Comparison of ENCODE assay signal across 2 cellular contexts in the genomic region with DNA sequence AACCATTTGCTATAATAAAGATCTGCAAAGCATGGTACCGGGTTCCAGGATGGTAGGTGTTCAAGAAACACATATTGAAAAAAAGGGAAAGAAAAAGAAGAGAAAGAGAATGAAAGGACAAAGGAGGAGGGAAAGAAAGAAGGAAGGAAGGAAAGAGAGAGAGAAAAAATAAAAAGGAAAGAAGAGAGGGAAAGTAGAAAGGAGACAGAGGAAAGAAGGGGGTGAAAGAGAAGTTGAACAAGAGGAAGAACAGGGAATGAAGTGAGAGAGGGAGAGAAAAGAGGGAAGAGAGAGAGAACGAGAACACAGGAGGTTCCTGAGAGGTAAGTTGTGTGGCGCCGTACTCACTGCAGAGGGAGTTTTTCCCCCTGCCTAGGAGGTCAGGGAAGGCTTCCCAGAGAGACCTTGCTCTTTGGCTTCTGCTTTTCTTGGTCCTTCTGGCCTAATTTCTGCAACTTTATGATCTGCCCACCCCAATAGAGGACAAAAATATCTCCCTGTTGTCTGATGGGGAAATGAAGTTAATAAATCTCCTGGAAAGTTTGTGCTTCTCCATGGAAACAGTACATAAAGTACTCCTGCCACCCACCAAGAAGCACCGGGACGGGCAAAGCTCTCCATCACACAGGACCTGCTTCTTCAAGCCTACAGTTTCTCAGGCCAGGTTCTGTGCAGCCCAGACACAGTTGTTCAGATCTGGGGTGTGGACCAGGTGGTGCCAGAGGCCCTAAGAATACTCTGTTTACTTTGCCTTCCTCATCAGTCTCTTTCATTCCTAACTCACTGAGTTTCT.
TF ChIP-seq lines count a peak whose summit lies in the region.

No MANE protein-coding gene starts in this region.

TF ChIP-seq in GM23338, 12 proteins besides CTCF, POLR2A, EP300 and RAD21 (continued from another document):
- TF ChIP-seq, protein P1, sequence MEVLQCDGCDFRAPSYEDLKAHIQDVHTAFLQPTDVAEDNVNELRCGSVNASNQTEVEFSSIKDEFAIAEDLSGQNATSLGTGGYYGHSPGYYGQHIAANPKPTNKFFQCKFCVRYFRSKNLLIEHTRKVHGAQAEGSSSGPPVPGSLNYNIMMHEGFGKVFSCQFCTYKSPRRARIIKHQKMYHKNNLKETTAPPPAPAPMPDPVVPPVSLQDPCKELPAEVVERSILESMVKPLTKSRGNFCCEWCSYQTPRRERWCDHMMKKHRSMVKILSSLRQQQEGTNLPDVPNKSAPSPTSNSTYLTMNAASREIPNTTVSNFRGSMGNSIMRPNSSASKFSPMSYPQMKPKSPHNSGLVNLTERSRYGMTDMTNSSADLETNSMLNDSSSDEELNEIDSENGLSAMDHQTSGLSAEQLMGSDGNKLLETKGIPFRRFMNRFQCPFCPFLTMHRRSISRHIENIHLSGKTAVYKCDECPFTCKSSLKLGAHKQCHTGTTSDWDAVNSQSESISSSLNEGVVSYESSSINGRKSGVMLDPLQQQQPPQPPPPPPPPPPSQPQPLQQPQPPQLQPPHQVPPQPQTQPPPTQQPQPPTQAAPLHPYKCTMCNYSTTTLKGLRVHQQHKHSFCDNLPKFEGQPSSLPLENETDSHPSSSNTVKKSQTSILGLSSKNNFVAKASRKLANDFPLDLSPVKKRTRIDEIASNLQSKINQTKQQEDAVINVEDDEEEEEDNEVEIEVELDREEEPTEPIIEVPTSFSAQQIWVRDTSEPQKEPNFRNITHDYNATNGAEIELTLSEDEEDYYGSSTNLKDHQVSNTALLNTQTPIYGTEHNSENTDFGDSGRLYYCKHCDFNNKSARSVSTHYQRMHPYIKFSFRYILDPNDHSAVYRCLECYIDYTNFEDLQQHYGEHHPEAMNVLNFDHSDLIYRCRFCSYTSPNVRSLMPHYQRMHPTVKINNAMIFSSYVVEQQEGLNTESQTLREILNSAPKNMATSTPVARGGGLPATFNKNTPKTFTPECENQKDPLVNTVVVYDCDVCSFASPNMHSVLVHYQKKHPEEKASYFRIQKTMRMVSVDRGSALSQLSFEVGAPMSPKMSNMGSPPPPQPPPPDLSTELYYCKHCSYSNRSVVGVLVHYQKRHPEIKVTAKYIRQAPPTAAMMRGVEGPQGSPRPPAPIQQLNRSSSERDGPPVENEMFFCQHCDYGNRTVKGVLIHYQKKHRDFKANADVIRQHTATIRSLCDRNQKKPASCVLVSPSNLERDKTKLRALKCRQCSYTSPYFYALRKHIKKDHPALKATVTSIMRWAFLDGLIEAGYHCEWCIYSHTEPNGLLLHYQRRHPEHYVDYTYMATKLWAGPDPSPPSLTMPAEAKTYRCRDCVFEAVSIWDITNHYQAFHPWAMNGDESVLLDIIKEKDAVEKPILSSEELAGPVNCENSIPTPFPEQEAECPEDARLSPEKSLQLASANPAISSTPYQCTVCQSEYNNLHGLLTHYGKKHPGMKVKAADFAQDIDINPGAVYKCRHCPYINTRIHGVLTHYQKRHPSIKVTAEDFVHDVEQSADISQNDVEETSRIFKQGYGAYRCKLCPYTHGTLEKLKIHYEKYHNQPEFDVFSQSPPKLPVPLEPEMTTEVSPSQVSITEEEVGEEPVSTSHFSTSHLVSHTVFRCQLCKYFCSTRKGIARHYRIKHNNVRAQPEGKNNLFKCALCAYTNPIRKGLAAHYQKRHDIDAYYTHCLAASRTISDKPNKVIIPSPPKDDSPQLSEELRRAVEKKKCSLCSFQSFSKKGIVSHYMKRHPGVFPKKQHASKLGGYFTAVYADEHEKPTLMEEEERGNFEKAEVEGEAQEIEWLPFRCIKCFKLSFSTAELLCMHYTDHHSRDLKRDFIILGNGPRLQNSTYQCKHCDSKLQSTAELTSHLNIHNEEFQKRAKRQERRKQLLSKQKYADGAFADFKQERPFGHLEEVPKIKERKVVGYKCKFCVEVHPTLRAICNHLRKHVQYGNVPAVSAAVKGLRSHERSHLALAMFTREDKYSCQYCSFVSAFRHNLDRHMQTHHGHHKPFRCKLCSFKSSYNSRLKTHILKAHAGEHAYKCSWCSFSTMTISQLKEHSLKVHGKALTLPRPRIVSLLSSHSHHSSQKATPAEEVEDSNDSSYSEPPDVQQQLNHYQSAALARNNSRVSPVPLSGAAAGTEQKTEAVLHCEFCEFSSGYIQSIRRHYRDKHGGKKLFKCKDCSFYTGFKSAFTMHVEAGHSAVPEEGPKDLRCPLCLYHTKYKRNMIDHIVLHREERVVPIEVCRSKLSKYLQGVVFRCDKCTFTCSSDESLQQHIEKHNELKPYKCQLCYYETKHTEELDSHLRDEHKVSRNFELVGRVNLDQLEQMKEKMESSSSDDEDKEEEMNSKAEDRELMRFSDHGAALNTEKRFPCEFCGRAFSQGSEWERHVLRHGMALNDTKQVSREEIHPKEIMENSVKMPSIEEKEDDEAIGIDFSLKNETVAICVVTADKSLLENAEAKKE (CRISPR knock-in tag; IDR thresholded peaks at IDR 0.05): no peak
- TF ChIP-seq EZH2phosphoT487 (IDR thresholded peaks at IDR 0.05; ENCODE audit: unreplicated experiment) (no peak), ZNF331 (CRISPR knock-in tag; IDR thresholded peaks at IDR 0.05; ENCODE audit: low read depth) (no peak), NANOG (IDR thresholded peaks at IDR 0.05; ENCODE audit: borderline replicate concordance) (no peak), JUNB (IDR thresholded peaks at IDR 0.05; ENCODE audit: unreplicated experiment) (no peak), EZH2 (IDR thresholded peaks at IDR 0.05; ENCODE audit: low read depth, unreplicated experiment) (no peak), POLR2AphosphoS5 (IDR thresholded peaks at IDR 0.05; ENCODE audit: low read depth) (no peak)
- TF ChIP-seq, protein P2, sequence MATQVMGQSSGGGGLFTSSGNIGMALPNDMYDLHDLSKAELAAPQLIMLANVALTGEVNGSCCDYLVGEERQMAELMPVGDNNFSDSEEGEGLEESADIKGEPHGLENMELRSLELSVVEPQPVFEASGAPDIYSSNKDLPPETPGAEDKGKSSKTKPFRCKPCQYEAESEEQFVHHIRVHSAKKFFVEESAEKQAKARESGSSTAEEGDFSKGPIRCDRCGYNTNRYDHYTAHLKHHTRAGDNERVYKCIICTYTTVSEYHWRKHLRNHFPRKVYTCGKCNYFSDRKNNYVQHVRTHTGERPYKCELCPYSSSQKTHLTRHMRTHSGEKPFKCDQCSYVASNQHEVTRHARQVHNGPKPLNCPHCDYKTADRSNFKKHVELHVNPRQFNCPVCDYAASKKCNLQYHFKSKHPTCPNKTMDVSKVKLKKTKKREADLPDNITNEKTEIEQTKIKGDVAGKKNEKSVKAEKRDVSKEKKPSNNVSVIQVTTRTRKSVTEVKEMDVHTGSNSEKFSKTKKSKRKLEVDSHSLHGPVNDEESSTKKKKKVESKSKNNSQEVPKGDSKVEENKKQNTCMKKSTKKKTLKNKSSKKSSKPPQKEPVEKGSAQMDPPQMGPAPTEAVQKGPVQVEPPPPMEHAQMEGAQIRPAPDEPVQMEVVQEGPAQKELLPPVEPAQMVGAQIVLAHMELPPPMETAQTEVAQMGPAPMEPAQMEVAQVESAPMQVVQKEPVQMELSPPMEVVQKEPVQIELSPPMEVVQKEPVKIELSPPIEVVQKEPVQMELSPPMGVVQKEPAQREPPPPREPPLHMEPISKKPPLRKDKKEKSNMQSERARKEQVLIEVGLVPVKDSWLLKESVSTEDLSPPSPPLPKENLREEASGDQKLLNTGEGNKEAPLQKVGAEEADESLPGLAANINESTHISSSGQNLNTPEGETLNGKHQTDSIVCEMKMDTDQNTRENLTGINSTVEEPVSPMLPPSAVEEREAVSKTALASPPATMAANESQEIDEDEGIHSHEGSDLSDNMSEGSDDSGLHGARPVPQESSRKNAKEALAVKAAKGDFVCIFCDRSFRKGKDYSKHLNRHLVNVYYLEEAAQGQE (IDR thresholded peaks at IDR 0.05; ENCODE audit: unreplicated experiment): no peak

TF ChIP-seq in WTC11, 78 proteins besides CTCF, POLR2A, EP300 and RAD21 (continued from another document):
- TF ChIP-seq, protein P3, sequence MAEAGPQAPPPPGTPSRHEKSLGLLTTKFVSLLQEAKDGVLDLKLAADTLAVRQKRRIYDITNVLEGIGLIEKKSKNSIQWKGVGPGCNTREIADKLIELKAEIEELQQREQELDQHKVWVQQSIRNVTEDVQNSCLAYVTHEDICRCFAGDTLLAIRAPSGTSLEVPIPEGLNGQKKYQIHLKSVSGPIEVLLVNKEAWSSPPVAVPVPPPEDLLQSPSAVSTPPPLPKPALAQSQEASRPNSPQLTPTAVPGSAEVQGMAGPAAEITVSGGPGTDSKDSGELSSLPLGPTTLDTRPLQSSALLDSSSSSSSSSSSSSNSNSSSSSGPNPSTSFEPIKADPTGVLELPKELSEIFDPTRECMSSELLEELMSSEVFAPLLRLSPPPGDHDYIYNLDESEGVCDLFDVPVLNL (CRISPR knock-in tag; IDR thresholded peaks at IDR 0.05; ENCODE audit: borderline replicate concordance, low read depth): no peak
- TF ChIP-seq, protein P4, sequence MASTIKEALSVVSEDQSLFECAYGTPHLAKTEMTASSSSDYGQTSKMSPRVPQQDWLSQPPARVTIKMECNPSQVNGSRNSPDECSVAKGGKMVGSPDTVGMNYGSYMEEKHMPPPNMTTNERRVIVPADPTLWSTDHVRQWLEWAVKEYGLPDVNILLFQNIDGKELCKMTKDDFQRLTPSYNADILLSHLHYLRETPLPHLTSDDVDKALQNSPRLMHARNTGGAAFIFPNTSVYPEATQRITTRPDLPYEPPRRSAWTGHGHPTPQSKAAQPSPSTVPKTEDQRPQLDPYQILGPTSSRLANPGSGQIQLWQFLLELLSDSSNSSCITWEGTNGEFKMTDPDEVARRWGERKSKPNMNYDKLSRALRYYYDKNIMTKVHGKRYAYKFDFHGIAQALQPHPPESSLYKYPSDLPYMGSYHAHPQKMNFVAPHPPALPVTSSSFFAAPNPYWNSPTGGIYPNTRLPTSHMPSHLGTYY (CRISPR knock-in tag; IDR thresholded peaks at IDR 0.05): no peak
- TF ChIP-seq, protein P5, sequence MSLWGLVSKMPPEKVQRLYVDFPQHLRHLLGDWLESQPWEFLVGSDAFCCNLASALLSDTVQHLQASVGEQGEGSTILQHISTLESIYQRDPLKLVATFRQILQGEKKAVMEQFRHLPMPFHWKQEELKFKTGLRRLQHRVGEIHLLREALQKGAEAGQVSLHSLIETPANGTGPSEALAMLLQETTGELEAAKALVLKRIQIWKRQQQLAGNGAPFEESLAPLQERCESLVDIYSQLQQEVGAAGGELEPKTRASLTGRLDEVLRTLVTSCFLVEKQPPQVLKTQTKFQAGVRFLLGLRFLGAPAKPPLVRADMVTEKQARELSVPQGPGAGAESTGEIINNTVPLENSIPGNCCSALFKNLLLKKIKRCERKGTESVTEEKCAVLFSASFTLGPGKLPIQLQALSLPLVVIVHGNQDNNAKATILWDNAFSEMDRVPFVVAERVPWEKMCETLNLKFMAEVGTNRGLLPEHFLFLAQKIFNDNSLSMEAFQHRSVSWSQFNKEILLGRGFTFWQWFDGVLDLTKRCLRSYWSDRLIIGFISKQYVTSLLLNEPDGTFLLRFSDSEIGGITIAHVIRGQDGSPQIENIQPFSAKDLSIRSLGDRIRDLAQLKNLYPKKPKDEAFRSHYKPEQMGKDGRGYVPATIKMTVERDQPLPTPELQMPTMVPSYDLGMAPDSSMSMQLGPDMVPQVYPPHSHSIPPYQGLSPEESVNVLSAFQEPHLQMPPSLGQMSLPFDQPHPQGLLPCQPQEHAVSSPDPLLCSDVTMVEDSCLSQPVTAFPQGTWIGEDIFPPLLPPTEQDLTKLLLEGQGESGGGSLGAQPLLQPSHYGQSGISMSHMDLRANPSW (CRISPR knock-in tag; conservative IDR thresholded peaks at IDR 0.05; ENCODE audit: low read depth): no peak
- TF ChIP-seq CREB1 (CRISPR knock-in tag; IDR thresholded peaks at IDR 0.05): no peak
- no peak for TF ChIP-seq NR1H2 (CRISPR knock-in tag; IDR thresholded peaks at IDR 0.05)
- TF ChIP-seq ATF1 (CRISPR knock-in tag; IDR thresholded peaks at IDR 0.05): no peak
- no peak for TF ChIP-seq EMX1 (CRISPR knock-in tag; IDR thresholded peaks at IDR 0.05)
- no peak for TF ChIP-seq JAZF1 (CRISPR knock-in tag; IDR thresholded peaks at IDR 0.05)
- TF ChIP-seq, protein P6, sequence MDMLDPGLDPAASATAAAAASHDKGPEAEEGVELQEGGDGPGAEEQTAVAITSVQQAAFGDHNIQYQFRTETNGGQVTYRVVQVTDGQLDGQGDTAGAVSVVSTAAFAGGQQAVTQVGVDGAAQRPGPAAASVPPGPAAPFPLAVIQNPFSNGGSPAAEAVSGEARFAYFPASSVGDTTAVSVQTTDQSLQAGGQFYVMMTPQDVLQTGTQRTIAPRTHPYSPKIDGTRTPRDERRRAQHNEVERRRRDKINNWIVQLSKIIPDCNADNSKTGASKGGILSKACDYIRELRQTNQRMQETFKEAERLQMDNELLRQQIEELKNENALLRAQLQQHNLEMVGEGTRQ (CRISPR knock-in tag; IDR thresholded peaks at IDR 0.05): no peak
- TF ChIP-seq, protein P7, sequence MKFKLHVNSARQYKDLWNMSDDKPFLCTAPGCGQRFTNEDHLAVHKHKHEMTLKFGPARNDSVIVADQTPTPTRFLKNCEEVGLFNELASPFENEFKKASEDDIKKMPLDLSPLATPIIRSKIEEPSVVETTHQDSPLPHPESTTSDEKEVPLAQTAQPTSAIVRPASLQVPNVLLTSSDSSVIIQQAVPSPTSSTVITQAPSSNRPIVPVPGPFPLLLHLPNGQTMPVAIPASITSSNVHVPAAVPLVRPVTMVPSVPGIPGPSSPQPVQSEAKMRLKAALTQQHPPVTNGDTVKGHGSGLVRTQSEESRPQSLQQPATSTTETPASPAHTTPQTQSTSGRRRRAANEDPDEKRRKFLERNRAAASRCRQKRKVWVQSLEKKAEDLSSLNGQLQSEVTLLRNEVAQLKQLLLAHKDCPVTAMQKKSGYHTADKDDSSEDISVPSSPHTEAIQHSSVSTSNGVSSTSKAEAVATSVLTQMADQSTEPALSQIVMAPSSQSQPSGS (CRISPR knock-in tag; IDR thresholded peaks at IDR 0.05; ENCODE audit: borderline replicate concordance, low read depth): no peak
- TF ChIP-seq ZBTB21 (CRISPR knock-in tag; IDR thresholded peaks at IDR 0.05; ENCODE audit: borderline replicate concordance): no peak
- TF ChIP-seq TCF7 (CRISPR knock-in tag; IDR thresholded peaks at IDR 0.05; ENCODE audit: low read depth): no peak
- no peak for TF ChIP-seq ZNF219 (CRISPR knock-in tag; IDR thresholded peaks at IDR 0.05; ENCODE audit: borderline replicate concordance)
TF ChIP-seq in WTC11: peak in this region for 0.
